ENCODE assay signal across 12 cellular contexts in the genomic region with DNA sequence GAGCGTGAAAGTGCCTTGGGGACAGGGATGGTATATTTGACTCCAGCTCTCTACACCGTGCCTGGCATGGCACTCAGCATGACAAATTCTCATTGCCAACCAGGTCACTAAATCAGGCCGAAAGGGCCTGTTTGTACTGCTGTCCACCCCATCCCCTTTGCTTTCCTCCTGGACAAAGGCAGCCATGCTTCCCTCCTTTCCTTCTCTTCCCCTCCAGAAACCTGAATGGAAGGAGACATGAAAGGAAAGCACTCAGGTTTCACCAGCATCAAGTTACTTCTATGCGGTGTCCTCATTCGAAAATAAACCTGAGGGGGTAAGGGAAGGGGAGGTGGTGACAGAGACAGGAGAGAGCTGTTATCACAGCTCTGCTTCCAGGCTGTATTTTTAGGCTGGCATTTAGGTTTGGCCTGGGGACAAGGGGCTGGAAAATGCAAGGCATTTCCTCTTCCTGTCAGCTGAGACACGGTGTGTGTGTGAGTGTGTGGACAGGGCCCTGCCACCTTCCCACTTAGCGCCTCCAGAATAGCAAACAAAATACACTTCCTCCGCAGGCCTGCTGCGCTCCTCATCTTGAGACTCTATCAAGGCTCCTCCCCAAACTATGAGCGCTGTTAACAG.
A peak's percentile ranks its signal among the peaks of the same experiment; 100 is the strongest.
DNase-seq lines count a peak whose midpoint lies in the region; ATAC-seq and TF ChIP-seq lines count a peak whose summit lies in the region.
"Had no signal": no experiment of that assay in that cellular context is flagged by ENCODE, and none has a peak within 500 bp of the region (broad histone marks: within the 10 kb centered on the region; RNA-seq: fewer than 3 reads in every experiment).

No MANE protein-coding gene starts in this region.

- peaks cover 15% of the 10 kb centered on the region for H3K9me3 Mint-ChIP-seq in WTC11
- H3K9me3 Mint-ChIP-seq: activated CD4-positive, alpha-beta memory T cell treated with anti-CD3 and anti-CD28 coated beads, Interleukin-2, amount 10 ng/mL, durations not matched to agents 7 days and 5 days had no signal

- CTCF ChIA-PET in WTC11 (lab: Charles Lee) = interaction anchor here (0.8 to 1.1 kb wide), 4 partner anchors 21 to 77 kb away, joined by 3 to 6 read pairs (median 4); no protein-coding TSS in a partner anchor

- 22 to 32% methylated on average over 10 of the region's 10 CpGs for WGBS in heart right ventricle, 2 donors

- DNase-seq in WTC11 (ENCODE audit: low spot score) (no peak), heart right ventricle (peak; percentile 56 to 88), sciatic nerve (ENCODE audit: low spot score) (no peak), HPDE6-E6E7 (ENCODE audit: extremely low spot score) (no peak), medulla oblongata (ENCODE audit: extremely low spot score) (no peak), nucleus accumbens (lab: John Stamatoyannopoulos, UW) (no peak)
- DNase-seq: activated CD4-positive, alpha-beta memory T cell treated with anti-CD3 and anti-CD28 coated beads, Interleukin-2, amount 10 ng/mL, durations not matched to agents 7 days and 5 days; activated naive CD8-positive, alpha-beta T cell treated with anti-CD3 and anti-CD28 coated beads, Interleukin-2, amount 10 ng/mL, durations not matched to agents 7 days and 5 days; DMS 273 treated with DMSO at 0.1 percent for 48 hours; NCI-H526 had no signal

- H3K27me3 ChIP-seq in HUES6 (ENCODE audit: control insufficient read depth, insufficient read depth, low read length) (no peaks in the 10 kb centered on the region), heart right ventricle (no peaks in the 10 kb centered on the region)

- H3K27me3 Mint-ChIP-seq in WTC11 (ENCODE audit: low read depth) = peaks cover 8% of the 10 kb centered on the region

- H3K4me1 ChIP-seq in HUES6 (ENCODE audit: control insufficient read depth, insufficient read depth, low read length) (peaks cover 17% of the 10 kb centered on the region), heart right ventricle (peaks cover 0 to 18% (median 9%) of the 10 kb centered on the region in 9 donors)
- H3K4me1 ChIP-seq: suprapubic skin had no signal

- ATAC-seq in WTC11 = peak; percentile 64
- ATAC-seq in heart right ventricle = peak; percentile 88 to 97 (median 94)
- ATAC-seq in sciatic nerve = peak; percentile 20

- H3K4me1 Mint-ChIP-seq in WTC11 = peaks cover 17% of the 10 kb centered on the region
- H3K4me1 Mint-ChIP-seq: activated CD4-positive, alpha-beta memory T cell treated with anti-CD3 and anti-CD28 coated beads, Interleukin-2, amount 10 ng/mL, durations not matched to agents 7 days and 5 days had no signal

- H3K9me3 ChIP-seq in HUES6 (ENCODE audit: control insufficient read depth, insufficient read depth, low read depth, low read length) (0 out of 2 replicates have a peak, but pooled peaks cover 3% of the 10 kb centered on the region), heart right ventricle (peaks cover 0 to 10% (median 0%) of the 10 kb centered on the region in 11 donors)
- H3K9me3 ChIP-seq: suprapubic skin had no signal

- H3K36me3 ChIP-seq in HUES6 (ENCODE audit: control insufficient read depth, insufficient read depth, low read length) (no peaks in the 10 kb centered on the region), heart right ventricle (no peaks in the 10 kb centered on the region)
- H3K36me3 ChIP-seq: suprapubic skin had no signal

- no peak for TF ChIP-seq CTCF in WTC11 (IDR thresholded peaks at IDR 0.05)
- no peak for TF ChIP-seq CTCF in heart right ventricle (IDR thresholded peaks at IDR 0.05)

- peak overlapping the region; percentile 63 for H3K27ac Mint-ChIP-seq in WTC11
- H3K27ac Mint-ChIP-seq: activated CD4-positive, alpha-beta memory T cell treated with anti-CD3 and anti-CD28 coated beads, Interleukin-2, amount 10 ng/mL, durations not matched to agents 7 days and 5 days; activated naive CD8-positive, alpha-beta T cell treated with anti-CD3 and anti-CD28 coated beads, Interleukin-2, amount 10 ng/mL, durations not matched to agents 7 days and 5 days had no signal

- no peak overlapping the region for H3K4me3 Mint-ChIP-seq in WTC11
- H3K4me3 Mint-ChIP-seq: activated CD4-positive, alpha-beta memory T cell treated with anti-CD3 and anti-CD28 coated beads, Interleukin-2, amount 10 ng/mL, durations not matched to agents 7 days and 5 days; activated naive CD8-positive, alpha-beta T cell treated with anti-CD3 and anti-CD28 coated beads, Interleukin-2, amount 10 ng/mL, durations not matched to agents 7 days and 5 days had no signal

- H3K36me3 Mint-ChIP-seq in WTC11 = peaks cover 13% of the 10 kb centered on the region
- H3K36me3 Mint-ChIP-seq: activated naive CD8-positive, alpha-beta T cell treated with anti-CD3 and anti-CD28 coated beads, Interleukin-2, amount 10 ng/mL, durations not matched to agents 7 days and 5 days had no signal

- POLR2A ChIA-PET in WTC11 (lab: Charles Lee) = no interaction called here

- H3K4me3 ChIP-seq in HUES6 (ENCODE audit: low read depth, low read length) (no peak overlapping the region; the same call in 1 of the 2 replicates), heart right ventricle (no peak overlapping the region)
- H3K4me3 ChIP-seq: suprapubic skin had no signal

- intact Hi-C loops in heart right ventricle (cut with DNase I) = loop anchor here in 1 of 10 donors (5.0 kb wide), 1 partner anchor 81 kb away; the partner anchor contains the start of gene COL13A1
- intact Hi-C loops in sciatic nerve (cut with DNase I) = no loop called here

- H3K9ac ChIP-seq in HUES6 (ENCODE audit: low read length) = peak overlapping the region; percentile 20

- H3K27ac ChIP-seq in HUES6 (ENCODE audit: low read depth, low read length) (no peak overlapping the region), heart right ventricle (peak overlapping the region; percentile 41 to 90 (median 82))
- H3K27ac ChIP-seq: suprapubic skin had no signal

TF ChIP-seq in WTC11, 78 proteins besides CTCF, POLR2A, EP300 and RAD21:
- no peak for TF ChIP-seq NFYB (CRISPR knock-in tag; conservative IDR thresholded peaks at IDR 0.05; ENCODE audit: low read depth)

Comparison
In these comparisons a context has a peak if more than half of its experiments do, and no peak if none do; other contexts are left out.
1. ATAC-seq: peak in every context shown above with its lines; median percentile 94 in heart right ventricle; 64 in WTC11; 20 in sciatic nerve.
2. DNase-seq: peak in heart right ventricle (2 of 2); none in WTC11 (single experiment), sciatic nerve (single experiment), HPDE6-E6E7 (single experiment), medulla oblongata (single experiment) and nucleus accumbens (0 of 56).